Comparison of ENCODE assay signal across 1 cellular context in genomic region chr10:73253226-73253557, GRCh38.
TF ChIP-seq lines count a peak whose summit lies in the region.

No MANE protein-coding gene starts in this region.

TF ChIP-seq in H1, 55 proteins besides CTCF, POLR2A, EP300 and RAD21:
- TF ChIP-seq RBBP5 (IDR thresholded peaks at IDR 0.05; ENCODE audit: borderline replicate concordance, low read depth, low read length) (no peak), PHF8 (conservative IDR thresholded peaks at IDR 0.05; ENCODE audit: low read depth, low read length) (no peak), BCL11A (IDR thresholded peaks at IDR 0.05; ENCODE audit: low read depth in 2 of 2, low read length in 2 of 2) (no peak), KDM4A (IDR thresholded peaks at IDR 0.05; ENCODE audit: low read depth, low read length, severe bottlenecking) (no peak), CHD1 (IDR thresholded peaks at IDR 0.05; ENCODE audit: low read depth, low read length) (no peak), E2F6 (IDR thresholded peaks at IDR 0.05) (no peak), ASH2L (IDR thresholded peaks at IDR 0.05; ENCODE audit: low read length) (no peak), BRCA1 (IDR thresholded peaks at IDR 0.05; ENCODE audit: low read depth, low read length) (no peak), HDAC2 (IDR thresholded peaks at IDR 0.05; ENCODE audit: borderline replicate concordance in 1 of 2, low read depth in 2 of 2, low read length in 2 of 2) (no peak), NANOG (IDR thresholded peaks at IDR 0.05; ENCODE audit: insufficient read depth, low read depth, low read length, poor library complexity, severe bottlenecking) (no peak), SP1 (IDR thresholded peaks at IDR 0.05; ENCODE audit: low read depth, low read length) (no peak)
